8 cellular contexts compared by ENCODE assay signal in the genomic region with DNA sequence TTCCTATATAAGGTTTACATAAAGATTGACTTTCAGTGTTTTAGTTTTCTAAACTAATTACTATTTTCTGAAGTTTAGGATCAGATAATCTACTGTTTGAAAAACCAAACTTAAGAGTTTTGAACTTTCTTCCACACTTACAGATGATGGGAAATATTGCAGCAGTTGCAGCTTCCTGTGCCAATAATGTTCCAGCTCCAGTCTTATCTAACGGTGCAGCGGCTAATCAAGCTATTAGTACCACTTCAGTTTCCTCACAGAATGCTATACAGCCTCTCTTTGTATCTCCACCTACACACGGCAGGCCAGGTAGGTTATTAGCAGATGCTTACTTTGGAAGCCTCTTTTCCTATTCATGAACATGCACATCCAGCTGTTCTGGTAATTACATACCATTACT.
"Had no signal": no experiment of that assay in that cellular context is flagged by ENCODE, and none has a peak within 500 bp of the region (broad histone marks: within the 10 kb centered on the region; RNA-seq: fewer than 3 reads in every experiment).

No MANE protein-coding gene starts in this region.

- H3K4me3 Mint-ChIP-seq: GM23338, H9, IgD-negative memory B cell had no signal

- H2AFZ ChIP-seq: GM23338 had no signal

- H3K27ac Mint-ChIP-seq: GM23338, H9, IgD-negative memory B cell had no signal

- ATAC-seq: GM23338, HepG2 had no signal

- H3K27ac ChIP-seq: HL-60 had no signal

- H3K4me1 Mint-ChIP-seq: GM23338, H9, IgD-negative memory B cell had no signal

- H3K4me3 ChIP-seq: GM23338 had no signal

- H3K9me3 Mint-ChIP-seq: GM23338, H9, IgD-negative memory B cell had no signal

- H3K4me2 ChIP-seq: GM23338 had no signal

- DNase-seq: H9, HCEC 1CT had no signal

- FAIRE-seq: H1, H54, HepG2 had no signal
